Comparison of ENCODE assay signal across 10 cellular contexts in genomic region chr10:21888959-21889358, GRCh38.
DNase-seq lines count a peak whose midpoint lies in the region; ATAC-seq, FAIRE-seq and TF ChIP-seq lines count a peak whose summit lies in the region.
"Had no signal": no experiment of that assay in that cellular context is flagged by ENCODE, and none has a peak within 500 bp of the region (broad histone marks: within the 10 kb centered on the region; RNA-seq: fewer than 3 reads in every experiment).

No MANE protein-coding gene starts in this region.

- WGBS in mesenchymal stem cell, result 48% methylated on average over 3 of the region's 5 CpGs
- 55 to 58% methylated on average over 5 of the region's 5 CpGs for WGBS in upper lobe of left lung, 2 donors
- 65 to 66% methylated on average over 5 of the region's 5 CpGs for WGBS in aorta, 2 donors

- no peak overlapping the region for H2BK12ac ChIP-seq in mesenchymal stem cell (ENCODE audit: low read length in 2 of 2)

- no peak overlapping the region for H3K4me3 ChIP-seq in mesenchymal stem cell (ENCODE audit: insufficient read depth in 1 of 2, low read depth in 1 of 2, low read length in 2 of 2)
- H3K4me3 ChIP-seq in upper lobe of left lung, result no peak overlapping the region
- no peak overlapping the region for H3K4me3 ChIP-seq in aorta (ENCODE audit: low read length in 2 of 2)
- H3K4me3 ChIP-seq: vagina had no signal

- no peak overlapping the region for H3K4ac ChIP-seq in mesenchymal stem cell (ENCODE audit: low read depth in 1 of 2, low read length in 2 of 2)

- H3K9me3 ChIP-seq in mesenchymal stem cell (ENCODE audit: control insufficient read depth, low read length) (peaks cover 63% of the 10 kb centered on the region), upper lobe of left lung (peaks cover 3 to 19% (median 11%) of the 10 kb centered on the region in 4 donors), aorta (ENCODE audit: control insufficient read depth, low read length) (peaks cover 1% of the 10 kb centered on the region)

- H3K18ac ChIP-seq in mesenchymal stem cell (ENCODE audit: low read depth in 1 of 2, low read length in 2 of 2), result no peak overlapping the region

- H3K27ac ChIP-seq in mesenchymal stem cell (ENCODE audit: low read length, poor library complexity, severe bottlenecking) (no peak overlapping the region), upper lobe of left lung (no peak overlapping the region), aorta (ENCODE audit: low read depth in 1 of 2, low read length in 2 of 2) (no peak overlapping the region)
- H3K27ac ChIP-seq: vagina had no signal

- H3K4me1 ChIP-seq in mesenchymal stem cell (ENCODE audit: control insufficient read depth, insufficient read depth, low read depth, low read length) (no peaks in the 10 kb centered on the region), upper lobe of left lung (peaks cover 0 to 3% (median 0%) of the 10 kb centered on the region in 4 donors), aorta (ENCODE audit: control insufficient read depth in 1 of 2, insufficient read depth in 2 of 2, low read length in 2 of 2) (no peaks in the 10 kb centered on the region)
- H3K4me1 ChIP-seq: vagina had no signal

- H3K14ac ChIP-seq in mesenchymal stem cell (ENCODE audit: low read length in 2 of 2), result no peak overlapping the region

- H2BK120ac ChIP-seq in mesenchymal stem cell (ENCODE audit: low read depth, low read length), result no peak overlapping the region

- H3K4me2 ChIP-seq in mesenchymal stem cell (ENCODE audit: low read length, poor library complexity, severe bottlenecking), result peak overlapping the region; percentile 23

- no peak for TF ChIP-seq CTCF in upper lobe of left lung (IDR thresholded peaks at IDR 0.05)

- no peak overlapping the region for H3K23ac ChIP-seq in mesenchymal stem cell (ENCODE audit: low read length in 2 of 2)

- no peak for TF ChIP-seq POLR2A in upper lobe of left lung (IDR thresholded peaks at IDR 0.05)

- no peak overlapping the region for H2BK5ac ChIP-seq in mesenchymal stem cell (ENCODE audit: low read depth, low read length, poor library complexity, severe bottlenecking)

- intact Hi-C loops in aorta (cut with DNase I), result no loop called here

- no peak overlapping the region for H3K9ac ChIP-seq in mesenchymal stem cell (ENCODE audit: low read length)

- FAIRE-seq in urothelium cell line (lab: Jason Lieb, UNC), result no peak

- no peak overlapping the region for H2AK5ac ChIP-seq in mesenchymal stem cell (ENCODE audit: low read length, severe bottlenecking)

- peak; percentile 13 for DNase-seq in mesenchymal stem cell
- no peak for DNase-seq in upper lobe of left lung
- no peak for DNase-seq in urothelium cell line (ENCODE audit: low spot score)
- DNase-seq in aorta, result no peak
- DNase-seq: H7 had no signal

- H3K79me1 ChIP-seq in mesenchymal stem cell (replicated peaks; ENCODE audit: low read length, poor library complexity, severe bottlenecking), result peaks cover 2% of the 10 kb centered on the region

- no peak overlapping the region for H2AFZ ChIP-seq in mesenchymal stem cell (ENCODE audit: low read depth, low read length)

- no peak overlapping the region for H4K91ac ChIP-seq in mesenchymal stem cell (ENCODE audit: low read length)

- no peaks in the 10 kb centered on the region for H3K27me3 ChIP-seq in mesenchymal stem cell (ENCODE audit: control insufficient read depth in 1 of 2, insufficient read depth in 1 of 2, low read length in 2 of 2)
- H3K27me3 ChIP-seq in upper lobe of left lung, result no peaks in the 10 kb centered on the region
- no peaks in the 10 kb centered on the region for H3K27me3 ChIP-seq in aorta (ENCODE audit: control insufficient read depth in 1 of 2, insufficient read depth in 2 of 2, low read length in 1 of 2)
- H3K27me3 ChIP-seq: vagina had no signal

- H3K36me3 ChIP-seq in mesenchymal stem cell (ENCODE audit: control insufficient read depth in 1 of 2, insufficient read depth in 2 of 2, low read depth in 1 of 2, low read length in 2 of 2) (peaks cover 0 to 5% of the 10 kb centered on the region in 2 experiments), upper lobe of left lung (peaks cover 0 to 7% (median 0%) of the 10 kb centered on the region in 4 donors), aorta (ENCODE audit: control insufficient read depth in 1 of 2, insufficient read depth in 2 of 2, low read length in 1 of 2) (peaks cover 0 to 2% of the 10 kb centered on the region in 2 donors)

- no peak overlapping the region for H2BK15ac ChIP-seq in mesenchymal stem cell (ENCODE audit: low read depth, poor library complexity, severe bottlenecking)

- TF ChIP-seq EP300 in upper lobe of left lung (IDR thresholded peaks at IDR 0.05), result no peak

- H4K8ac ChIP-seq in mesenchymal stem cell (ENCODE audit: low read length), result no peak overlapping the region

- ATAC-seq in GM18867 (IDR thresholded peaks at IDR 0.05; ENCODE audit: unreplicated experiment) (peak; percentile 92), GM21526 (IDR thresholded peaks at IDR 0.05; ENCODE audit: low FRiP score, unreplicated experiment) (peak; percentile 93), HG03439 (IDR thresholded peaks at IDR 0.05; ENCODE audit: unreplicated experiment) (peak; percentile 94), upper lobe of left lung (ENCODE audit: low FRiP score in 2 of 2) (no peak), aorta (ENCODE audit: low FRiP score) (no peak)
- ATAC-seq: Panc1 had no signal

Comparison
In these comparisons a context has a peak if more than half of its experiments do, and no peak if none do; other contexts are left out.
1. ATAC-seq: peak in GM18867 (single experiment), GM21526 (single experiment) and HG03439 (single experiment); none in upper lobe of left lung (0 of 2) and aorta (single experiment).